ENCODE assay signal across 23 cellular contexts in the genomic region with DNA sequence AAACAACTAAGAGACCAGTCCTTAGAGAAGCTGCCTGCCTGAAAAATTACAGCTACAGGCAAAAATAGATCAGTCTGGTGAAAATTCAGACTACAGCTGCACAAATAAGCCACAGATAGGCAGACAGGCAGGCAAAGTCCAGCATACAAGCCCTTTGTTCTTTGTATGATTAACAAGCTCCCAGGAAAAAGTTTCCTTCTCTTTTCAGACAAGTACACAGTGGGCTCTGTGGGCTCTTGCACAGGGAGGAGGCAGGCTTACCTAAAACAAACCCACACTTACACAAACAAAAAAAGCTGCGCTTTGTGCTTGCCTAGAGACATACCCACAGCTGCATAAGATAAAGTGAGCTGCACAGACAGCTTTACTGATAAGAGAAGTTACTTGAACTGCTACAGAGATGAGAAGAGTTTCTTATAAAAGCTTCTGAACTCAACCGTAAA. TPM values are rescaled to one million over a fixed set of nuclear protein-coding genes. Genes with fewer than 3 reads are reported as not detected.
DNase-seq lines count a peak whose midpoint lies in the region; ATAC-seq, FAIRE-seq and TF ChIP-seq lines count a peak whose summit lies in the region.
"Had no signal": no experiment of that assay in that cellular context is flagged by ENCODE, and none has a peak within 500 bp of the region (broad histone marks: within the 10 kb centered on the region; RNA-seq: fewer than 3 reads in every experiment).

No MANE protein-coding gene starts in this region.

- H3K36me3 ChIP-seq in body of pancreas (replicated peaks in 1 of 2; ENCODE audit: insufficient read depth in 1 of 2, low read depth in 2 of 2): no peaks in the 10 kb centered on the region

- peak; percentile 31 for DNase-seq in HuH-7.5 (ENCODE audit: low spot score)
- DNase-seq in body of pancreas: peak in 3 of 4 donors; percentile 18 to 49 (median 47)
- peak; percentile 64 for DNase-seq in medulla oblongata (ENCODE audit: extremely low spot score)
- DNase-seq in retina: peak; percentile 5
- DNase-seq in foreskin keratinocyte: no peak
- DNase-seq in NCI-H774 (lab: John Stamatoyannopoulos, UW): no peak
- DNase-seq in activated naive CD4-positive, alpha-beta T cell treated with anti-CD3 and anti-CD28 coated beads, Interleukin-2, amount 50 U/mL, for 16 hours: no peak
- DNase-seq in D721Med (ENCODE audit: insufficient read length, low spot score): no peak
- DNase-seq: activated CD4-positive, alpha-beta T cell treated with anti-CD3 and anti-CD28 coated beads for 4 hours; central memory CD4-positive, alpha-beta T cell; H7; islet precursor cell; mammary epithelial cell; MV-4-11; NCI-H1694; NCI-H526 treated with DMSO at 0.1 percent for 48 hours; posterior cingulate gyrus; stimulated activated CD4-positive, alpha-beta T cell treated with anti-CD3 and anti-CD28 coated beads, Interleukin-1b, Interleukin-23, amount 100 ng/mL, for 48 hours; T-helper 1 cell had no signal

- TF ChIP-seq CTCF in body of pancreas (IDR thresholded peaks at IDR 0.05) (no peak), foreskin keratinocyte (conservative IDR thresholded peaks at IDR 0.05) (no peak), D721Med (IDR thresholded peaks at IDR 0.05; ENCODE audit: insufficient read depth, missing control alignments) (no peak)

- peaks cover 13% of the 10 kb centered on the region for H3K4me1 ChIP-seq in body of pancreas
- no peaks in the 10 kb centered on the region for H3K4me1 ChIP-seq in foreskin keratinocyte

- no peaks in the 10 kb centered on the region for H3K27me3 ChIP-seq in body of pancreas
- H3K27me3 ChIP-seq in foreskin keratinocyte: no peaks in the 10 kb centered on the region

- intact Hi-C loops in body of pancreas (cut with DNase I): no loop called here

- 7 to 12% methylated on average over 2 of the region's 2 CpGs for WGBS in body of pancreas, 2 donors

- no peaks in the 10 kb centered on the region for H3K9me3 ChIP-seq in body of pancreas

- H3K27ac ChIP-seq in body of pancreas (peak overlapping the region in 3 of 4 donors; percentile 33 to 55 (median 49)), foreskin keratinocyte (no peak overlapping the region)
- H3K27ac ChIP-seq: epithelial cell of prostate had no signal

- no peak overlapping the region for H3K4me3 ChIP-seq in body of pancreas

- ATAC-seq in body of pancreas (peak; percentile 74), foreskin keratinocyte (no peak)
- ATAC-seq: Right ventricle myocardium inferior had no signal

- no peak for FAIRE-seq in D721Med (lab: Jason Lieb, UNC)
- FAIRE-seq: urothelium cell line had no signal

- TF ChIP-seq POLR2A in body of pancreas (IDR thresholded peaks at IDR 0.05): no peak

RNA-seq across cellular contexts. Expression of gene OR6C68, which starts 7.7 kb away (rescaled TPM):
- total RNA-seq in body of pancreas: not detected
- not detected in 2 replicates for total RNA-seq in foreskin keratinocyte
- polyA plus RNA-seq in foreskin keratinocyte: not detected in 2 replicates
- total RNA-seq: fibroblast of villous mesenchyme, H7, mammary epithelial cell, Right ventricle myocardium inferior had no signal
- polyA plus RNA-seq: mammary epithelial cell had no signal

RNA-seq across cellular contexts. Expression of gene OR6C70, which starts 29.9 kb away (rescaled TPM):
- total RNA-seq in body of pancreas (not detected), foreskin keratinocyte (not detected in 2 replicates)
- polyA plus RNA-seq in foreskin keratinocyte: not detected in 2 replicates
- total RNA-seq: fibroblast of villous mesenchyme, H7, mammary epithelial cell, Right ventricle myocardium inferior had no signal
- polyA plus RNA-seq: mammary epithelial cell had no signal

RNA-seq across cellular contexts. Expression of gene OR6C4, which starts 49.6 kb away (rescaled TPM):
- not detected for total RNA-seq in body of pancreas
- total RNA-seq in foreskin keratinocyte: not detected in 2 replicates
- polyA plus RNA-seq in foreskin keratinocyte: not detected in 2 replicates
- total RNA-seq: fibroblast of villous mesenchyme, H7, mammary epithelial cell, Right ventricle myocardium inferior had no signal
- polyA plus RNA-seq: mammary epithelial cell had no signal

RNA-seq across cellular contexts. Expression of gene OR6C2, which starts 56.0 kb away (rescaled TPM):
- total RNA-seq in body of pancreas (not detected), foreskin keratinocyte (not detected in 2 replicates)
- not detected in 2 replicates for polyA plus RNA-seq in foreskin keratinocyte
- total RNA-seq: fibroblast of villous mesenchyme, H7, mammary epithelial cell, Right ventricle myocardium inferior had no signal
- polyA plus RNA-seq: mammary epithelial cell had no signal

Comparison
In these comparisons a context has a peak if more than half of its experiments do, and no peak if none do; other contexts are left out.
1. DNase-seq: peak in HuH-7.5 (single experiment), body of pancreas (3 of 4), medulla oblongata (single experiment) and retina (single experiment); none in foreskin keratinocyte (0 of 2), NCI-H774 (single experiment), activated naive CD4-positive, alpha-beta T cell treated with anti-CD3 and anti-CD28 coated beads, Interleukin-2, amount 50 U/mL, for 16 hours (single experiment) and D721Med (single experiment).